ENCODE assay signal across 8 cellular contexts in genomic region chr12:116194935-116195431, GRCh38.
DNase-seq lines count a peak whose midpoint lies in the region; ATAC-seq and TF ChIP-seq lines count a peak whose summit lies in the region.

No MANE protein-coding gene starts in this region.

- no peaks in the 10 kb centered on the region for H3K9me3 ChIP-seq in lower lobe of right lung

- no peak overlapping the region for H3K27ac ChIP-seq in lower lobe of right lung

- DNase-seq in GM12865 (ENCODE audit: low read depth) (peak; percentile 94), MV-4-11 (lab: John Stamatoyannopoulos, UW) (peak; percentile 32), retina (no peak), SW 1271 (lab: John Stamatoyannopoulos, UW) (no peak), lower lobe of right lung (no peak)
- DNase-seq in activated gamma-delta T cell treated with anti-CD3 and anti-CD28 coated beads, Interleukin-2, amount 50 U/mL, for 16 hours (ENCODE audit: low read depth): peak; percentile 50
- DNase-seq in stimulated activated CD8-positive, alpha-beta memory T cell treated with anti-CD3 and anti-CD28 coated beads, Interleukin-15, amount 100 ng/mL, for 1 hour (ENCODE audit: low read depth): peak; percentile 17

- H3K4me3 ChIP-seq in GM12865 (ENCODE audit: low read depth, low read length) (peak overlapping the region; percentile 23; the same call in 1 of the 2 replicates), lower lobe of right lung (no peak overlapping the region)

- H3K36me3 ChIP-seq in lower lobe of right lung: no peaks in the 10 kb centered on the region

- ATAC-seq in GM21717 (IDR thresholded peaks at IDR 0.05; ENCODE audit: unreplicated experiment) (peak; percentile 93), lower lobe of right lung (no peak)

- intact Hi-C loops in lower lobe of right lung (cut with DNase I): no loop called here

- TF ChIP-seq CTCF in GM12865 (IDR thresholded peaks at IDR 0.05; ENCODE audit: insufficient read depth, low read depth, low read length, missing control alignments) (no peak), lower lobe of right lung (IDR thresholded peaks at IDR 0.05) (no peak)

- H3K27me3 ChIP-seq in lower lobe of right lung (ENCODE audit: low read depth): no peaks in the 10 kb centered on the region

- H3K4me1 ChIP-seq in lower lobe of right lung: peaks cover 67% of the 10 kb centered on the region

Comparison
In these comparisons a context has a peak if more than half of its experiments do, and no peak if none do; other contexts are left out.
1. DNase-seq: peak in GM12865 (single experiment), MV-4-11 (single experiment), activated gamma-delta T cell treated with anti-CD3 and anti-CD28 coated beads, Interleukin-2, amount 50 U/mL, for 16 hours (single experiment) and stimulated activated CD8-positive, alpha-beta memory T cell treated with anti-CD3 and anti-CD28 coated beads, Interleukin-15, amount 100 ng/mL, for 1 hour (single experiment); none in retina (single experiment), SW 1271 (0 of 2) and lower lobe of right lung (single experiment).